4 cellular contexts compared by ENCODE assay signal in genomic region chr6:112937690-112938089, GRCh38.
DNase-seq lines count a peak whose midpoint lies in the region; ATAC-seq, FAIRE-seq and TF ChIP-seq lines count a peak whose summit lies in the region.
"Not testable (repeated sequence)": the region's sequence is repeated elsewhere in the genome, so short reads cannot be mapped to it uniquely, and the experiment has no call there.

No MANE protein-coding gene starts in this region.

- not testable (repeated sequence) for H3K79me1 ChIP-seq in IMR-90 (ENCODE audit: low read depth in 1 of 2, low read length in 2 of 2); mesenchymal stem cell (replicated peaks; ENCODE audit: low read length, poor library complexity, severe bottlenecking)

- not testable (repeated sequence) for H3K4ac ChIP-seq in IMR-90 (ENCODE audit: low read depth, low read length); mesenchymal stem cell (ENCODE audit: low read depth in 1 of 2, low read length in 2 of 2)

- H3K36me3 Mint-ChIP-seq in osteocyte (ENCODE audit: unreplicated experiment), result not testable (repeated sequence)

- not testable (repeated sequence) for H3K27me3 Mint-ChIP-seq in osteocyte (ENCODE audit: unreplicated experiment)

- H2AFZ ChIP-seq in IMR-90 (replicated peaks; ENCODE audit: low read length, poor library complexity); K562 (ENCODE audit: low read depth, low read length); mesenchymal stem cell (ENCODE audit: low read depth, low read length): not testable (repeated sequence)

- H3K23ac ChIP-seq in IMR-90 (ENCODE audit: low read depth, low read length); mesenchymal stem cell (ENCODE audit: low read length in 2 of 2): not testable (repeated sequence)

- H3K9ac ChIP-seq in IMR-90 (ENCODE audit: low read depth, low read length); K562 (ENCODE audit: insufficient read depth in 1 of 2, low read depth in 2 of 2, low read length in 2 of 2); mesenchymal stem cell (ENCODE audit: low read length): not testable (repeated sequence)

- not testable (repeated sequence) for H3K56ac ChIP-seq in IMR-90 (ENCODE audit: extremely low read depth, insufficient read depth, low read length)

- not testable (repeated sequence) for H3K27me3 ChIP-seq in IMR-90 (ENCODE audit: control insufficient read depth, insufficient read depth, low read length); K562 (ENCODE audit: control insufficient read depth in 2 of 2, insufficient read depth in 2 of 2, low read length in 2 of 2); mesenchymal stem cell (ENCODE audit: control insufficient read depth in 1 of 2, insufficient read depth in 1 of 2, low read length in 2 of 2)

- H2AK5ac ChIP-seq in IMR-90 (ENCODE audit: low read depth, low read length), result not testable (repeated sequence)
- peak overlapping the region; percentile 39 for H2AK5ac ChIP-seq in mesenchymal stem cell (ENCODE audit: low read length, severe bottlenecking)

- intact Hi-C loops in IMR-90 (cut with micrococcal nuclease); K562 (cut with micrococcal nuclease): not testable (repeated sequence)

- WGBS in IMR-90 (ENCODE audit: extremely low coverage in 2 of 2, insufficient read length in 1 of 2), 2 experiments, result no CpG with 5 or more reads among the region's 14 CpGs
- WGBS in K562 (ENCODE audit: insufficient coverage, low coverage, missing lambda C conversion rate), result 42% methylated on average over 13 of the region's 14 CpGs
- WGBS in mesenchymal stem cell, result 98% methylated on average over 14 of the region's 14 CpGs

- H3K79me2 ChIP-seq in K562 (ENCODE audit: control insufficient read depth, insufficient read depth, low read length), result not testable (repeated sequence)

- peaks cover 16% of the 10 kb centered on the region for H3K4me1 Mint-ChIP-seq in osteocyte (ENCODE audit: unreplicated experiment)

- H2BK12ac ChIP-seq in mesenchymal stem cell (ENCODE audit: low read length in 2 of 2), result peak overlapping the region; percentile 49 to 63

- H2AK9ac ChIP-seq in IMR-90 (replicated peaks; ENCODE audit: low read depth, low read length, poor library complexity), result not testable (repeated sequence)

- H3K9me1 ChIP-seq in IMR-90 (ENCODE audit: insufficient read depth, low read length); K562 (ENCODE audit: control insufficient read depth, insufficient read depth, low read length): not testable (repeated sequence)

- H3K9me3 Mint-ChIP-seq in osteocyte (ENCODE audit: unreplicated experiment), result not testable (repeated sequence)

- TF ChIP-seq RAD21 in IMR-90 (IDR thresholded peaks at IDR 0.05; ENCODE audit: low read length); K562 (CRISPR knock-in tag; conservative IDR thresholded peaks at IDR 0.05 in 1 of 2, IDR thresholded peaks at IDR 0.05 in 1 of 2): not testable (repeated sequence)

- not testable (repeated sequence) for H3K27ac ChIP-seq in IMR-90 (ENCODE audit: insufficient read depth, low read length); K562 (ENCODE audit: extremely low read depth, low read depth, low read length); mesenchymal stem cell (ENCODE audit: low read length, poor library complexity, severe bottlenecking)

- DNase-seq in IMR-90; mesenchymal stem cell; osteocyte (ENCODE audit: extremely low spot score, unreplicated experiment): not testable (repeated sequence)
- peak in 1 of 4 experiments; percentile 18 for DNase-seq in K562 (ENCODE audit: extremely low read depth in 1 of 4, low spot score in 3 of 4)

- not testable (repeated sequence) for BruUV-seq in IMR-90 (replicated peaks; lab: Mats Ljungman, UMichigan); K562 (replicated peaks; lab: Mats Ljungman, UMichigan)

- H3K9me3 ChIP-seq in IMR-90 (ENCODE audit: control insufficient read depth, insufficient read depth, low read length); K562 (replicated peaks; ENCODE audit: control insufficient read depth, insufficient read depth, low read depth, low read length); mesenchymal stem cell (ENCODE audit: control insufficient read depth, low read length): not testable (repeated sequence)

- H3K14ac ChIP-seq in IMR-90 (replicated peaks; ENCODE audit: low read depth, low read length); mesenchymal stem cell (ENCODE audit: low read length in 2 of 2): not testable (repeated sequence)

- in situ Hi-C loops in IMR-90 (cut with MboI; ENCODE audit: low sequenced_read_pairs); K562 (cut with MboI): not testable (repeated sequence)

- H4K5ac ChIP-seq in IMR-90 (ENCODE audit: low read depth, low read length), result not testable (repeated sequence)

- CTCF ChIA-PET in IMR-90 (lab: Yijun Ruan, JAX), result interaction anchor here (0.6 kb wide), 2 partner anchors 10 to 11 kb away, joined by 3 read pairs; no protein-coding TSS in a partner anchor
- CTCF ChIA-PET in K562 (lab: Yijun Ruan, JAX; ENCODE audit: low intra/inter-chr PET ratio), result not testable (repeated sequence)

- POLR2A ChIA-PET in IMR-90 (lab: Charles Lee; ENCODE audit: unreplicated experiment), result not testable (repeated sequence)
- POLR2A ChIA-PET in K562 (lab: Yijun Ruan, JAX), result interaction anchor here (0.8 kb wide), 1 partner anchor 9 kb away, joined by 3 read pairs; no protein-coding TSS in a partner anchor

- H4K20me1 ChIP-seq in IMR-90 (ENCODE audit: insufficient read depth, low read length); K562 (replicated peaks; ENCODE audit: control insufficient read depth, insufficient read depth, low read length): not testable (repeated sequence)

- H3K4me3 ChIP-seq in IMR-90 (ENCODE audit: insufficient read depth, low read depth, low read length); K562; mesenchymal stem cell (ENCODE audit: insufficient read depth in 1 of 2, low read depth in 1 of 2, low read length in 2 of 2): not testable (repeated sequence)

- peak overlapping the region; percentile 7 for H3K27ac Mint-ChIP-seq in osteocyte (ENCODE audit: unreplicated experiment)

- H2BK20ac ChIP-seq in IMR-90 (ENCODE audit: low read depth, low read length), result peak overlapping the region; percentile 41; the same call in 1 of the 2 replicates

- not testable (repeated sequence) for FAIRE-seq in K562 (lab: Jason Lieb, UNC)

- not testable (repeated sequence) for H3K4me2 ChIP-seq in IMR-90 (ENCODE audit: low read depth, low read length); K562 (ENCODE audit: insufficient read depth, low read length); mesenchymal stem cell (ENCODE audit: low read length, poor library complexity, severe bottlenecking)

- not testable (repeated sequence) for TF ChIP-seq CTCF in IMR-90 (conservative IDR thresholded peaks at IDR 0.05; ENCODE audit: low read depth, low read length); K562 (IDR thresholded peaks at IDR 0.05 in 2 of 3, conservative IDR thresholded peaks at IDR 0.05 in 1 of 3; ENCODE audit: insufficient read depth in 2 of 3, low read depth in 1 of 3, low read length in 3 of 3); osteocyte (IDR thresholded peaks at IDR 0.05)

- TF ChIP-seq EP300 in K562 (IDR thresholded peaks at IDR 0.05; ENCODE audit: low read length), result not testable (repeated sequence)

- not testable (repeated sequence) for H3K18ac ChIP-seq in IMR-90 (ENCODE audit: low read depth, low read length)
- peak overlapping the region in 1 of 2 experiments; percentile 57 for H3K18ac ChIP-seq in mesenchymal stem cell (ENCODE audit: low read depth in 1 of 2, low read length in 2 of 2)

- H4K91ac ChIP-seq in IMR-90 (ENCODE audit: insufficient read depth, low read depth, low read length); mesenchymal stem cell (ENCODE audit: low read length): not testable (repeated sequence)

- not testable (repeated sequence) for H4K8ac ChIP-seq in IMR-90 (ENCODE audit: low read depth in 2 of 2, low read length in 2 of 2); mesenchymal stem cell (ENCODE audit: low read length)

- TF ChIP-seq POLR2A in IMR-90 (IDR thresholded peaks at IDR 0.05; ENCODE audit: low read depth, low read length); K562 (conservative IDR thresholded peaks at IDR 0.05): not testable (repeated sequence)

- not testable (repeated sequence) for H2BK120ac ChIP-seq in IMR-90 (ENCODE audit: low read depth, low read length); mesenchymal stem cell (ENCODE audit: low read depth, low read length)

- dilution Hi-C loops in IMR-90 (cut with HindIII; ENCODE audit: low sequenced_read_pairs, unreplicated experiment), result not testable (repeated sequence)

- not testable (repeated sequence) for H3K36me3 ChIP-seq in IMR-90 (ENCODE audit: control insufficient read depth, insufficient read depth, low read length); K562 (ENCODE audit: control insufficient read depth, insufficient read depth, low read length); mesenchymal stem cell (ENCODE audit: control insufficient read depth in 1 of 2, insufficient read depth in 2 of 2, low read depth in 1 of 2, low read length in 2 of 2)

- not testable (repeated sequence) for H3K4me3 Mint-ChIP-seq in osteocyte (ENCODE audit: unreplicated experiment)

- not testable (repeated sequence) for H2BK5ac ChIP-seq in IMR-90 (ENCODE audit: low read depth, low read length, poor library complexity, severe bottlenecking); mesenchymal stem cell (ENCODE audit: low read depth, low read length, poor library complexity, severe bottlenecking)

- not testable (repeated sequence) for H2BK15ac ChIP-seq in IMR-90 (ENCODE audit: low read depth, low read length); mesenchymal stem cell (ENCODE audit: low read depth, poor library complexity, severe bottlenecking)

- H3K4me1 ChIP-seq in IMR-90 (ENCODE audit: control insufficient read depth, insufficient read depth, low read length); K562 (replicated peaks in 1 of 2; ENCODE audit: control insufficient read depth in 2 of 2, insufficient read depth in 2 of 2, low read length in 2 of 2); mesenchymal stem cell (ENCODE audit: control insufficient read depth, insufficient read depth, low read depth, low read length): not testable (repeated sequence)

- not testable (repeated sequence) for ATAC-seq in IMR-90 (ENCODE audit: low read depth); K562

TF ChIP-seq in K562, 482 proteins besides CTCF, POLR2A, EP300 and RAD21 (continues in another document):
- 0 out of 4 replicates have a peak, but pooled peaks of 1 of the 2 experiments have one; percentile 24 for TF ChIP-seq HDAC1 (IDR thresholded peaks at IDR 0.05)
